1 cellular context compared by ENCODE assay signal in genomic region chr3:31427623-31428022, GRCh38.
TF ChIP-seq lines count a peak whose summit lies in the region.

No MANE protein-coding gene starts in this region.

TF ChIP-seq in K562, 482 proteins besides CTCF, POLR2A, EP300 and RAD21 (continued from another document):
- TF ChIP-seq BCLAF1 (IDR thresholded peaks at IDR 0.05; ENCODE audit: borderline replicate concordance in 1 of 2, control insufficient read depth in 1 of 2, low read depth in 2 of 2, low read length in 1 of 2) (no peak), ZNF507 (tag; conservative IDR thresholded peaks at IDR 0.05) (no peak), RFX7 (CRISPR knock-in tag; IDR thresholded peaks at IDR 0.05) (no peak), CEBPG (CRISPR knock-in tag; IDR thresholded peaks at IDR 0.05) (no peak), CEBPG (tag; conservative IDR thresholded peaks at IDR 0.05 in 1 of 2, IDR thresholded peaks at IDR 0.05 in 1 of 2) (peak in 1 of 2 experiments; percentile 63; a peak in 2 of 4 replicates), NFXL1 (CRISPR knock-in tag; IDR thresholded peaks at IDR 0.05) (no peak), HMG20B (CRISPR knock-in tag; IDR thresholded peaks at IDR 0.05) (no peak), SAP30 (IDR thresholded peaks at IDR 0.05; ENCODE audit: borderline replicate concordance, insufficient read depth, low read depth, low read length, poor library complexity, severe bottlenecking) (no peak), GTF2F1 (IDR thresholded peaks at IDR 0.05; ENCODE audit: low read depth, low read length) (no peak), HDAC2 (IDR thresholded peaks at IDR 0.05) (no peak)
